Comparison of ENCODE assay signal across 25 cellular contexts in the genomic region with DNA sequence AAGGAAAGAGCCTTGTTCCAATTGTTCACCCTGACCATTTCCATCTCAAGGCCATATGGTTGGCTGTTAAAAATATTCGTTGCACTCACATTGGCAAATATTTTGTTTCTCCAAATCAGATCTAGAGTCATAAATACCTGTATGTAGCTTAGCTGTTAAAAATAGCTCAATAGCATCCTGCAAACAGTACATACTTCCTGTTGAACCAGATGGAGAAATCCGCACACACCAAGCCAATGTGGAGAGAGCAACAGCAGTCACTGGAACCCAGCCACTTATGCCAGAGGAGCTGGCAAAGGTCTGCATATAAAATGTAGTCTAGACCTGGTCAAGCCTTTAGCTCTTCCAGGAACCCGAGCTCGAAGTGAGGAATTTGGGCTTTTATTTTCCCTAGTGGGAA.
"Had no signal": no experiment of that assay in that cellular context is flagged by ENCODE, and none has a peak within 500 bp of the region (broad histone marks: within the 10 kb centered on the region; RNA-seq: fewer than 3 reads in every experiment).

No MANE protein-coding gene starts in this region.

- H3K36me3 Mint-ChIP-seq: immature natural killer cell had no signal

- H3K4me3 Mint-ChIP-seq: activated T-cell treated with anti-CD3 and anti-CD28 coated beads, Interleukin-2, amount 50 U/mL, for 4 hours; central memory CD8-positive, alpha-beta T cell; immature natural killer cell; naive thymus-derived CD4-positive, alpha-beta T cell; stimulated activated naive CD8-positive, alpha-beta T cell treated with anti-CD3 and anti-CD28 coated beads, Interleukin-15, Interleukin-2, amounts not matched to agents 100 ng/mL and 50 ng/mL, for 24 hours had no signal

- DNase-seq: activated CD4-positive, alpha-beta T cell treated with anti-CD3 and anti-CD28 coated beads, Interleukin-2, amount 50 U/mL, for 1 hour; activated CD8-positive, alpha-beta memory T cell treated with anti-CD3 and anti-CD28 coated beads, Interleukin-2, amount 50 U/mL, for 4 hours; activated naive CD4-positive, alpha-beta T cell treated with anti-CD3 and anti-CD28 coated beads, Interleukin-2, amount 50 U/mL, for 16 hours; activated T-cell treated with anti-CD3 and anti-CD28 coated beads, Interleukin-2, amount 50 U/mL, for 4 hours; aorta; effector CD4-positive, alpha-beta T cell; gastrocnemius medialis; heart right ventricle; immature natural killer cell; kidney glomerular epithelial cell; left ventricle myocardium superior; mesenchymal stem cell; naive thymus-derived CD4-positive, alpha-beta T cell; ovary; right lobe of liver; small intestine; stimulated activated CD4-positive, alpha-beta T cell treated with anti-CD3 and anti-CD28 coated beads, Interleukin-15, amount 100 ng/mL, for 24 hours; stimulated activated CD4-positive, alpha-beta T cell treated with anti-CD3 and anti-CD28 coated beads, Interleukin-2, amount 100 ng/mL, for 48 hours; T1000; transverse colon; uterus had no signal

- H3K27ac Mint-ChIP-seq: immature natural killer cell; naive thymus-derived CD4-positive, alpha-beta T cell; stimulated activated naive CD8-positive, alpha-beta T cell treated with anti-CD3 and anti-CD28 coated beads, Interleukin-15, Interleukin-2, amounts not matched to agents 100 ng/mL and 50 ng/mL, for 24 hours had no signal

- H3K27me3 Mint-ChIP-seq: central memory CD8-positive, alpha-beta T cell; stimulated activated naive CD8-positive, alpha-beta T cell treated with anti-CD3 and anti-CD28 coated beads, Interleukin-15, Interleukin-2, amounts not matched to agents 100 ng/mL and 50 ng/mL, for 24 hours had no signal

- H3K4me3 ChIP-seq: coronary artery, gastrocnemius medialis, heart right ventricle, ovary, right lobe of liver, suprapubic skin, transverse colon, uterus had no signal

- H3K9me3 Mint-ChIP-seq: central memory CD8-positive, alpha-beta T cell had no signal

- H3K27ac ChIP-seq: coronary artery, gastrocnemius medialis, heart right ventricle, ovary, right lobe of liver, suprapubic skin, transverse colon, uterus had no signal

- H3K4me1 Mint-ChIP-seq: central memory CD8-positive, alpha-beta T cell; immature natural killer cell; naive thymus-derived CD4-positive, alpha-beta T cell had no signal
